1 cellular context compared by ENCODE assay signal in the genomic region with DNA sequence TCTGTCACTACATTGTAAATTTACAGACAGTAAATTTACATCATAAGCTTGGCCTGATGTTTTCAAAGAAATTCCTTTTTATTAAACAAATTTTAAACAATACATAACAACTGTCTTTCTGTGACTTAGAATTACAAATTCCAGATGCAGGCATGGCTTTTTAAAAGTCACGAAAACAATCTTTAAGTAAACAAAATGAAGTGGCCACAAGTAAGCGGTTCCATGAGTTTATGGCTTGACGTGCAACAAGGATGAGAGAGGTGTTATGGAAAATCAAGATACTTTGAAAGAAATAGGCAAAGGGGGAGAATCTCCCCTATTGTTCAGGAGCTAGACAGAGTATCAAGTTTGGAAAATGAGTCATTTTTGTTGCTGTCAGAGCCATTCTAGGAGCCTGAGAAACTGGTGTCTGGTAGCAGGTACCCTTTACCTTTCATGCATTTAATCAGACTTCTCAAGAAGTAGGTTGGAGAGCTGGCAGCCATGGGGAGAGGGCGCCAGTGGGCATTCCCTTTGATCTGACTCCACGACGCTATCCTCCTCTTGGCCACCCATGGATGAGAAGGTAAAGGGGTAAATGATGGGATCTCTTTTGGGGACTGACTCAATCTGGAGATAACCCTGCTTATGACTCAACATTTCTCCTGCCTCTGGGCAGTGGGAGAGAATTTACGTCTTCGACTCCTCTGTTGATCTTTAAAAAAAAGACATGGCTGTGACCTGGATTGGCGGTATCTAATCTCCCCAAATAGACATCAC.
TF ChIP-seq lines count a peak whose summit lies in the region.

No MANE protein-coding gene starts in this region.

TF ChIP-seq in K562, 482 proteins besides CTCF, POLR2A, EP300 and RAD21 (continued from another document):
- TF ChIP-seq, protein P1, sequence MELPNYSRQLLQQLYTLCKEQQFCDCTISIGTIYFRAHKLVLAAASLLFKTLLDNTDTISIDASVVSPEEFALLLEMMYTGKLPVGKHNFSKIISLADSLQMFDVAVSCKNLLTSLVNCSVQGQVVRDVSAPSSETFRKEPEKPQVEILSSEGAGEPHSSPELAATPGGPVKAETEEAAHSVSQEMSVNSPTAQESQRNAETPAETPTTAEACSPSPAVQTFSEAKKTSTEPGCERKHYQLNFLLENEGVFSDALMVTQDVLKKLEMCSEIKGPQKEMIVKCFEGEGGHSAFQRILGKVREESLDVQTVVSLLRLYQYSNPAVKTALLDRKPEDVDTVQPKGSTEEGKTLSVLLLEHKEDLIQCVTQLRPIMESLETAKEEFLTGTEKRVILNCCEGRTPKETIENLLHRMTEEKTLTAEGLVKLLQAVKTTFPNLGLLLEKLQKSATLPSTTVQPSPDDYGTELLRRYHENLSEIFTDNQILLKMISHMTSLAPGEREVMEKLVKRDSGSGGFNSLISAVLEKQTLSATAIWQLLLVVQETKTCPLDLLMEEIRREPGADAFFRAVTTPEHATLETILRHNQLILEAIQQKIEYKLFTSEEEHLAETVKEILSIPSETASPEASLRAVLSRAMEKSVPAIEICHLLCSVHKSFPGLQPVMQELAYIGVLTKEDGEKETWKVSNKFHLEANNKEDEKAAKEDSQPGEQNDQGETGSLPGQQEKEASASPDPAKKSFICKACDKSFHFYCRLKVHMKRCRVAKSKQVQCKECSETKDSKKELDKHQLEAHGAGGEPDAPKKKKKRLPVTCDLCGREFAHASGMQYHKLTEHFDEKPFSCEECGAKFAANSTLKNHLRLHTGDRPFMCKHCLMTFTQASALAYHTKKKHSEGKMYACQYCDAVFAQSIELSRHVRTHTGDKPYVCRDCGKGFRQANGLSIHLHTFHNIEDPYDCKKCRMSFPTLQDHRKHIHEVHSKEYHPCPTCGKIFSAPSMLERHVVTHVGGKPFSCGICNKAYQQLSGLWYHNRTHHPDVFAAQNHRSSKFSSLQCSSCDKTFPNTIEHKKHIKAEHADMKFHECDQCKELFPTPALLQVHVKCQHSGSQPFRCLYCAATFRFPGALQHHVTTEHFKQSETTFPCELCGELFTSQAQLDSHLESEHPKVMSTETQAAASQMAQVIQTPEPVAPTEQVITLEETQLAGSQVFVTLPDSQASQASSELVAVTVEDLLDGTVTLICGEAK (IDR thresholded peaks at IDR 0.05) = no peak
- TF ChIP-seq, protein P1 (CRISPR knock-in tag; IDR thresholded peaks at IDR 0.05) = no peak
- TF ChIP-seq JUND (IDR thresholded peaks at IDR 0.05; ENCODE audit: borderline replicate concordance, low read depth, low read length) (peak; percentile 44; the same call in 1 of the 2 replicates), JUND (tag; IDR thresholded peaks at IDR 0.05; ENCODE audit: borderline replicate concordance, low read depth, low read length) (peak; percentile 47; the same call in 2 of the 3 replicates)
